Comparison of ENCODE assay signal across 8 cellular contexts in the genomic region with DNA sequence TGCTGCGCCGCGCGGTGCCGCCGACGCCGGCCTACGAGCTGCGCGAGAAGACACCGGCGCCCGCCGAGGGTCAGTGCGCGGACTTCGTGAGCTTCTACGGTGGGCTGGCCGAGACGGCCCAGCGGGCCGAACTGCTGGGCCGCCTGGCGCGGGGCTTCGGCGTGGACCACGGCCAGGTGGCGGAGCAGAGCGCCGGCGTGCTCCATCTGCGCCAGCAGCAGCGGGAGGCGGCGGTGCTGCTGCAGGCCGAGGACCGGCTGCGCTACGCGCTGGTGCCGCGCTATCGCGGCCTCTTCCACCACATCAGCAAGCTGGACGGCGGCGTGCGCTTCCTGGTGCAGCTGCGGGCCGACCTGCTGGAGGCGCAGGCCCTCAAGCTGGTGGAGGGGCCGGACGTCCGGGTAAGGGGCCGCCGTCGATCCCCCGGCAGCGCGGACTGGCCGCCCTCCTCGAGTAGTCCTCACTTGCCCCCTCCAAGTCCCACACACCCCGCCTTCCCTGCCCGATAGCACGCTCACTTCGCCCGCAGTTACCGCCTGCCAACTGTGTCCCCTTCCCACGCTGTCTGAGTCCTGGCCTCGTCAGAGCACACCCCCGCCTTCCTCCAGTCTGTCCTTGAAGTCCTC. TPM values are rescaled to one million over a fixed set of nuclear protein-coding genes. Genes with fewer than 3 reads are reported as not detected.
A peak's percentile ranks its signal among the peaks of the same experiment; 100 is the strongest.
DNase-seq lines count a peak whose midpoint lies in the region; ATAC-seq lines count a peak whose summit lies in the region.

No MANE protein-coding gene starts in this region.

- H3K9ac ChIP-seq in rectal smooth muscle tissue (ENCODE audit: low read length): peak overlapping the region; percentile 71

- ATAC-seq in GM18867 (IDR thresholded peaks at IDR 0.05; ENCODE audit: unreplicated experiment) (peak; percentile 50), HG03095 (IDR thresholded peaks at IDR 0.05; ENCODE audit: unreplicated experiment) (peak; percentile 60), left cardiac atrium (peak; percentile 34 to 54)

- no peaks in the 10 kb centered on the region for H3K27me3 ChIP-seq in rectal smooth muscle tissue (ENCODE audit: control insufficient read depth, insufficient read depth, low read length)

- peaks cover 11% of the 10 kb centered on the region for H3K4me1 ChIP-seq in rectal smooth muscle tissue (ENCODE audit: control insufficient read depth, insufficient read depth, low read length)

- intact Hi-C loops in left cardiac atrium (cut with DNase I): no loop called here

- H3K27ac ChIP-seq in rectal smooth muscle tissue (ENCODE audit: low read depth, low read length): peak overlapping the region; percentile 83

- DNase-seq in AG08396 (ENCODE audit: low spot score): peak; percentile 77
- DNase-seq in RPMI8226: peak; percentile 68
- peak; percentile 7 for DNase-seq in activated naive CD8-positive, alpha-beta T cell treated with anti-CD3 and anti-CD28 coated beads, Interleukin-2, amount 50 U/mL, for 16 hours (ENCODE audit: low read depth, low spot score)
- DNase-seq in left cardiac atrium: peak; percentile 60
- DNase-seq in NCI-H1436 (lab: John Stamatoyannopoulos, UW): no peak

- H3K36me3 ChIP-seq in rectal smooth muscle tissue (ENCODE audit: control insufficient read depth, insufficient read depth, low read length): no peaks in the 10 kb centered on the region

- peak overlapping the region; percentile 49 for H3K4me3 ChIP-seq in rectal smooth muscle tissue (ENCODE audit: low read length)

RNA-seq across cellular contexts. Expression of gene MLYCD, which starts 0.5 kb away (rescaled TPM):
- 10 to 100 TPM; 27.0 to 36.3 TPM for total RNA-seq in left cardiac atrium

RNA-seq across cellular contexts. Expression of gene OSGIN1, which starts 53.7 kb away (rescaled TPM):
- 1 to 10 TPM; 7.0 to 8.3 TPM for total RNA-seq in left cardiac atrium
